35 cellular contexts compared by ENCODE assay signal in genomic region chr20:36367907-36368306, GRCh38.
"Had no signal": no experiment of that assay in that cellular context is flagged by ENCODE, and none has a peak within 500 bp of the region (broad histone marks: within the 10 kb centered on the region; RNA-seq: fewer than 3 reads in every experiment).

No MANE protein-coding gene starts in this region.

- H3K27me3 ChIP-seq: breast epithelium, ovary, uterus had no signal

- H3K36me3 Mint-ChIP-seq: mesothelial cell of epicardium, naive B cell had no signal

- H3K9me3 Mint-ChIP-seq: mesothelial cell of epicardium; naive B cell; nephron progenitor cell; stimulated activated naive CD8-positive, alpha-beta T cell treated with anti-CD3 and anti-CD28 coated beads, Interleukin-15, Interleukin-2, amounts not matched to agents 100 ng/mL and 50 ng/mL, for 24 hours; T-helper 1 cell treated with Interleukin-12 subunit alpha and Interleukin-12 subunit beta and Interleukin-4 antibody, amounts not matched to agents 30 μg/mL and 1 μg/mL, for 36 hours had no signal

- H3K27ac ChIP-seq: breast epithelium, esophagus muscularis mucosa, foreskin keratinocyte, heart right ventricle, left lung, neutrophil, ovary, prostate gland, skin epidermis, thoracic aorta, uterus, VCaP had no signal

- H3K4me1 ChIP-seq: breast epithelium, esophagus muscularis mucosa, foreskin keratinocyte, heart right ventricle, left lung, prostate gland, uterus had no signal

- H3K4me3 Mint-ChIP-seq: mesothelial cell of epicardium; naive B cell; nephron progenitor cell; stimulated activated naive CD8-positive, alpha-beta T cell treated with anti-CD3 and anti-CD28 coated beads, Interleukin-15, Interleukin-2, amounts not matched to agents 100 ng/mL and 50 ng/mL, for 24 hours; T-helper 1 cell treated with Interleukin-12 subunit alpha and Interleukin-12 subunit beta and Interleukin-4 antibody, amounts not matched to agents 30 μg/mL and 1 μg/mL, for 36 hours had no signal

- ATAC-seq: activated CD4-positive, CD25-positive, alpha-beta regulatory T cell treated with anti-CD3 and anti-CD28 coated beads, Interleukin-2, amount 50 U/mL, for 24 hours; foreskin keratinocyte; heart right ventricle; left lung; sciatic nerve had no signal

- H3K27ac Mint-ChIP-seq: mesothelial cell of epicardium; naive B cell; nephron progenitor cell; stimulated activated naive CD8-positive, alpha-beta T cell treated with anti-CD3 and anti-CD28 coated beads, Interleukin-15, Interleukin-2, amounts not matched to agents 100 ng/mL and 50 ng/mL, for 24 hours; T-helper 1 cell treated with Interleukin-12 subunit alpha and Interleukin-12 subunit beta and Interleukin-4 antibody, amounts not matched to agents 30 μg/mL and 1 μg/mL, for 36 hours had no signal

- H3K4me1 Mint-ChIP-seq: mesothelial cell of epicardium, naive B cell, nephron progenitor cell had no signal

- DNase-seq: activated CD4-positive, alpha-beta T cell treated with anti-CD3 and anti-CD28 coated beads for 48 hours; activated CD4-positive, alpha-beta T cell treated with anti-CD3 and anti-CD28 coated beads, Interleukin-2, amount 50 U/mL, for 48 hours; activated CD8-positive, alpha-beta memory T cell treated with anti-CD3 and anti-CD28 coated beads, Interleukin-2, amount 50 U/mL, for 4 hours; activated gamma-delta T cell treated with Interleukin-2 at 50 U/mL for 16 hours; activated naive CD4-positive, alpha-beta T cell treated with anti-CD3 and anti-CD28 coated beads, Interleukin-2, amount 50 U/mL, for 16 hours; activated T-cell treated with anti-CD3 and anti-CD28 coated beads, Interleukin-2, amount 50 U/mL, for 1 hour; amniotic stem cell; central memory CD4-positive, alpha-beta T cell; dermis blood vessel endothelial cell; effector CD4-positive, alpha-beta T cell; foreskin keratinocyte; heart right ventricle; kidney glomerular epithelial cell; left lung; naive B cell; nephron progenitor cell; ovary; retina; stimulated activated CD4-positive, alpha-beta T cell treated with anti-CD3 and anti-CD28 coated beads, Interleukin-12 subunit alpha, Interleukin-12 subunit beta, amount 100 ng/mL, for 4 hours; stimulated activated CD4-positive, alpha-beta T cell treated with anti-CD3 and anti-CD28 coated beads, Interleukin-4, amount 100 ng/mL, for 1 hour; T-helper 9 cell; uterus had no signal

- H3K9me3 ChIP-seq: breast epithelium, esophagus muscularis mucosa, heart right ventricle, left lung, neutrophil, ovary, prostate gland, thoracic aorta, uterus had no signal

- H3K36me3 ChIP-seq: breast epithelium, esophagus muscularis mucosa, heart right ventricle, left lung, neutrophil, ovary, prostate gland, thoracic aorta, uterus had no signal

- H3K4me3 ChIP-seq: breast epithelium, esophagus muscularis mucosa, heart right ventricle, left lung, lung, ovary, prostate gland, skin epidermis, thoracic aorta, uterus had no signal
